In genomic region chr7:100568936-100569844, GRCh38 we compare ENCODE assay signal across 8 cellular contexts. TPM values are rescaled to one million over a fixed set of nuclear protein-coding genes. Genes with fewer than 3 reads are reported as not detected.
DNase-seq lines count a peak whose midpoint lies in the region; ATAC-seq and TF ChIP-seq lines count a peak whose summit lies in the region.

No MANE protein-coding gene starts in this region.

- H3K4me1 ChIP-seq in BE2C, result peaks cover 11% of the 10 kb centered on the region
- H3K4me1 ChIP-seq in PC-3 (ENCODE audit: insufficient read depth, low read length), result no peaks in the 10 kb centered on the region; the same call in 1 of the 2 replicates
- H3K4me1 ChIP-seq in psoas muscle, result no peaks in the 10 kb centered on the region

- H3K27ac Mint-ChIP-seq in activated naive CD8-positive, alpha-beta T cell, result peak overlapping the region; percentile 34

- no peaks in the 10 kb centered on the region for H3K27me3 Mint-ChIP-seq in activated naive CD8-positive, alpha-beta T cell

- H3K9me3 ChIP-seq in BE2C, result no peaks in the 10 kb centered on the region
- no peaks in the 10 kb centered on the region for H3K9me3 ChIP-seq in PC-3 (ENCODE audit: low read length)
- no peaks in the 10 kb centered on the region for H3K9me3 ChIP-seq in psoas muscle

- CTCF ChIA-PET in PC-3 (lab: Charles Lee), result no interaction called here

- TF ChIP-seq CTCF in BE2C (IDR thresholded peaks at IDR 0.05; ENCODE audit: low read depth, low read length) (peak; percentile 42), PC-3 (conservative IDR thresholded peaks at IDR 0.05; ENCODE audit: low read depth, low read length) (peak; percentile 35; the same call in 1 of the 2 replicates), psoas muscle (IDR thresholded peaks at IDR 0.05) (no peak)

- no peaks in the 10 kb centered on the region for H3F3A ChIP-seq in PC-3 (ENCODE audit: low read length, unreplicated experiment)

- BruUV-seq in PC-3 (replicated peaks; lab: Mats Ljungman, UMichigan), result no TSS peak

- intact Hi-C loops in PC-3 (cut with micrococcal nuclease), result no loop called here
- intact Hi-C loops in left ventricle myocardium superior (cut with micrococcal nuclease), result no loop called here
- intact Hi-C loops in psoas muscle (cut with DNase I), result no loop called here

- DNase-seq in BE2C (peak; percentile 53), PC-3 (no peak), left ventricle myocardium superior (peak; percentile 62), psoas muscle (peak; percentile 51 to 67), LoVo (ENCODE audit: low spot score) (no peak)

- peaks cover 38% of the 10 kb centered on the region for H3K4me1 Mint-ChIP-seq in activated naive CD8-positive, alpha-beta T cell (ENCODE audit: low read depth)

- H3K27ac ChIP-seq in PC-3 (ENCODE audit: low read length), result no peak overlapping the region
- H3K27ac ChIP-seq in psoas muscle, result no peak overlapping the region

- no peaks in the 10 kb centered on the region for H3K36me3 Mint-ChIP-seq in activated naive CD8-positive, alpha-beta T cell

- no peaks in the 10 kb centered on the region for H3K79me2 ChIP-seq in PC-3 (ENCODE audit: low read length)

- peak overlapping the region; percentile 42; the same call in 1 of the 2 replicates for H2AFZ ChIP-seq in PC-3 (ENCODE audit: low read length)

- POLR2A ChIA-PET in PC-3 (lab: Charles Lee; ENCODE audit: unreplicated experiment), result no interaction called here

- peaks cover 4% of the 10 kb centered on the region for H3K27me3 ChIP-seq in BE2C
- no peaks in the 10 kb centered on the region for H3K27me3 ChIP-seq in PC-3 (ENCODE audit: low read length)
- H3K27me3 ChIP-seq in psoas muscle (ENCODE audit: insufficient read depth in 3 of 3, low read length in 2 of 3), result peaks cover 0 to 32% (median 11%) of the 10 kb centered on the region in 3 donors

- no peaks in the 10 kb centered on the region for H4K20me1 ChIP-seq in PC-3 (ENCODE audit: low read length)

- peak; percentile 53 for ATAC-seq in GM21786 (IDR thresholded peaks at IDR 0.05; ENCODE audit: unreplicated experiment)
- peak; percentile 28 for ATAC-seq in PC-3
- ATAC-seq in left ventricle myocardium superior, result peak; percentile 51
- ATAC-seq in psoas muscle, result peak; percentile 40 to 62 (median 48)
- ATAC-seq in HG03521 (IDR thresholded peaks at IDR 0.05; ENCODE audit: unreplicated experiment), result no peak

- H3K9ac ChIP-seq in PC-3 (ENCODE audit: low read length), result no peak overlapping the region

- 20 to 22% (median 21%) methylated on average over 32 to 35 of the region's 35 CpGs for WGBS in psoas muscle, 3 donors

- H3K9me2 ChIP-seq in PC-3 (replicated peaks; ENCODE audit: low read length), result no peaks in the 10 kb centered on the region

- H3K4me2 ChIP-seq in PC-3 (ENCODE audit: low read length), result peak overlapping the region; percentile 65

- H3K9me3 Mint-ChIP-seq in activated naive CD8-positive, alpha-beta T cell (ENCODE audit: low read depth), result no peaks in the 10 kb centered on the region

- H3K36me3 ChIP-seq in BE2C (no peaks in the 10 kb centered on the region), PC-3 (ENCODE audit: low read depth, low read length) (no peaks in the 10 kb centered on the region), psoas muscle (ENCODE audit: insufficient read depth in 1 of 2, low read depth in 1 of 2) (peaks cover 3 to 18% of the 10 kb centered on the region in 2 donors)

- peak overlapping the region; percentile 60 for H3K4me3 Mint-ChIP-seq in activated naive CD8-positive, alpha-beta T cell

- H3K4me3 ChIP-seq in BE2C (ENCODE audit: low read depth, low read length) (no peak overlapping the region), PC-3 (ENCODE audit: low read length) (no peak overlapping the region), psoas muscle (peak overlapping the region; percentile 27)

RNA-seq across cellular contexts. Expression of gene SAP25, which starts 4.5 kb away (rescaled TPM):
- 7.0 TPM for polyA plus RNA-seq in BE2C (2012; ENCODE audit: insufficient read depth, insufficient read length, low read depth)
- 0.22 and 0.52 TPM in 2 replicates for total RNA-seq in PC-3 (2014; rRNA removed)
- total RNA-seq in left ventricle myocardium superior, result 0.77 TPM
- 1 to 10 TPM in 1 of 4 donors, under 1 TPM in 2, not detected in 1; 0.59 to 1.9 (median 0.59) TPM for total RNA-seq in psoas muscle
- polyA plus RNA-seq in psoas muscle, result under 1 TPM in 2 of 3 donors, not detected in 1; 0.21 to 0.40 TPM

RNA-seq across cellular contexts. Expression of gene LRCH4, which starts 16.7 kb away (rescaled TPM):
- polyA plus RNA-seq in BE2C (2012; ENCODE audit: insufficient read depth, insufficient read length, low read depth), result 200 TPM
- total RNA-seq in PC-3 (2014; rRNA removed) (15.6 and 28.7 TPM in 2 replicates), left ventricle myocardium superior (27.3 TPM), psoas muscle (10 to 100 TPM; 32.5 to 41.5 (median 34.1) TPM)
- 10 to 100 TPM; 16.7 to 35.2 (median 28.5) TPM for polyA plus RNA-seq in psoas muscle

RNA-seq across cellular contexts. Expression of gene FBXO24, which starts 16.9 kb away (rescaled TPM):
- polyA plus RNA-seq in BE2C (2012; ENCODE audit: insufficient read depth, insufficient read length, low read depth), result 3.0 TPM
- total RNA-seq in PC-3 (2014; rRNA removed), result 0.40 TPM in 1 of 2 replicates, not detected in the other
- 0.77 TPM for total RNA-seq in left ventricle myocardium superior
- 1 to 10 TPM in 1 of 4 donors, under 1 TPM in 3; 0.13 to 1.1 (median 0.31) TPM for total RNA-seq in psoas muscle
- polyA plus RNA-seq in psoas muscle, result under 1 TPM; 0.18 to 0.55 (median 0.23) TPM

RNA-seq across cellular contexts. Expression of gene AGFG2, which starts 30.2 kb away (rescaled TPM):
- polyA plus RNA-seq in BE2C (2012; ENCODE audit: insufficient read depth, insufficient read length, low read depth), result 17.0 TPM
- 16.9 and 18.2 TPM in 2 replicates for total RNA-seq in PC-3 (2014; rRNA removed)
- 24.7 TPM for total RNA-seq in left ventricle myocardium superior
- 10 to 100 TPM in 1 of 4 donors, 1 to 10 TPM in 3; 5.3 to 14.7 (median 8.0) TPM for total RNA-seq in psoas muscle
- polyA plus RNA-seq in psoas muscle, result 10 to 100 TPM in 1 of 3 donors, 1 to 10 TPM in 2; 4.8 to 12.6 (median 8.9) TPM

RNA-seq across cellular contexts. Expression of gene PCOLCE, which starts 33.0 kb away (rescaled TPM):
- 923 TPM for polyA plus RNA-seq in BE2C (2012; ENCODE audit: insufficient read depth, insufficient read length, low read depth)
- total RNA-seq in PC-3 (2014; rRNA removed) (8.6 and 16.3 TPM in 2 replicates), left ventricle myocardium superior (40.4 TPM), psoas muscle (10 to 100 TPM in 2 of 4 donors, 1 to 10 TPM in 2; 6.2 to 16.9 (median 9.7) TPM)
- 10 to 100 TPM in 1 of 3 donors, 1 to 10 TPM in 2; 4.2 to 11.5 (median 7.7) TPM for polyA plus RNA-seq in psoas muscle

Comparison
In these comparisons a context has a peak if more than half of its experiments do, and no peak if none do; other contexts are left out.
1. DNase-seq: peak in BE2C (single experiment), left ventricle myocardium superior (single experiment) and psoas muscle (2 of 2); none in PC-3 (single experiment) and LoVo (single experiment).